Comparison of ENCODE assay signal across 28 cellular contexts in the genomic region with DNA sequence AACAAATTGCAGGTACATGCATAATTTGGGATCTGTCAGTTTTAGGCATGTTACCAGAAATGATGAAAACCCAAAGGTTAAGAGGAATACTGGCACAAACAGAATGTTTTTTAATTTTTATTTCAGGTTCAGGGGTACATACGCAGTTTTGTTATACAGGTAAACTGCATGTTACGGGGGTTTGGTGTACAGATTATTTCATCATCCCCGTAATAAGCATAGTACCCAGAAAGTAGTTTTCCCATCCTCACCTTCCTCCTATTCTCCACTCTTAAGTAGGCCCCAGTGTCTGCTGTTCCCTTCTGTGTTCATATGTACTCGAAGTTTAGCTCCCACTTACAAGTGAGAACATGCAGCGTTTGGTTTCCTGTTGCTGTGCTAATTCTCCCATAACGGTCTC. TPM values are rescaled to one million over a fixed set of nuclear protein-coding genes. Genes with fewer than 3 reads are reported as not detected.
"Had no signal": no experiment of that assay in that cellular context is flagged by ENCODE, and none has a peak within 500 bp of the region (broad histone marks: within the 10 kb centered on the region; RNA-seq: fewer than 3 reads in every experiment).

No MANE protein-coding gene starts in this region.

- H3K4me1 ChIP-seq: left lung, lower lobe of right lung, pancreas, prostate gland, sigmoid colon, spleen, upper lobe of left lung, vagina had no signal

- H3K9me3 ChIP-seq: left lung, lower lobe of right lung, pancreas, prostate gland, sigmoid colon, spleen, transverse colon, upper lobe of left lung, vagina had no signal

- H3K4me1 Mint-ChIP-seq: immature natural killer cell; naive thymus-derived CD8-positive, alpha-beta T cell; nephron; neural crest cell; stimulated activated memory B cell treated with anti-CD40 and anti-IgM and Interleukin-4, amounts not matched to agents 10 μg/mL and 1 μg/mL and 100 μg/mL, for 72 hours; stimulated activated naive CD8-positive, alpha-beta T cell treated with anti-CD3 and anti-CD28 coated beads, Interleukin-15, amount 100 ng/mL, for 72 hours had no signal

- H3K27me3 ChIP-seq: left lung, pancreas, sigmoid colon, spleen, transverse colon, upper lobe of left lung, vagina had no signal

- H3K4me3 Mint-ChIP-seq: immature natural killer cell; naive thymus-derived CD8-positive, alpha-beta T cell; nephron; neural crest cell; stimulated activated memory B cell treated with anti-CD40 and anti-IgM and Interleukin-4, amounts not matched to agents 10 μg/mL and 1 μg/mL and 100 μg/mL, for 72 hours; stimulated activated naive CD8-positive, alpha-beta T cell treated with anti-CD3 and anti-CD28 coated beads, Interleukin-15, amount 100 ng/mL, for 72 hours had no signal

- H3K27ac ChIP-seq: left lung, lower lobe of right lung, pancreas, prostate gland, sigmoid colon, spleen, transverse colon, upper lobe of left lung, vagina had no signal

- H3K9me3 Mint-ChIP-seq: immature natural killer cell; naive thymus-derived CD8-positive, alpha-beta T cell; nephron; neural crest cell; stimulated activated memory B cell treated with anti-CD40 and anti-IgM and Interleukin-4, amounts not matched to agents 10 μg/mL and 1 μg/mL and 100 μg/mL, for 72 hours; stimulated activated naive CD8-positive, alpha-beta T cell treated with anti-CD3 and anti-CD28 coated beads, Interleukin-15, amount 100 ng/mL, for 72 hours had no signal

- H3K27me3 Mint-ChIP-seq: naive thymus-derived CD8-positive, alpha-beta T cell; stimulated activated memory B cell treated with anti-CD40 and anti-IgM and Interleukin-4, amounts not matched to agents 10 μg/mL and 1 μg/mL and 100 μg/mL, for 72 hours; stimulated activated naive CD8-positive, alpha-beta T cell treated with anti-CD3 and anti-CD28 coated beads, Interleukin-15, amount 100 ng/mL, for 72 hours had no signal

- H3K27ac Mint-ChIP-seq: nephron; stimulated activated memory B cell treated with anti-CD40 and anti-IgM and Interleukin-4, amounts not matched to agents 10 μg/mL and 1 μg/mL and 100 μg/mL, for 72 hours; stimulated activated naive CD8-positive, alpha-beta T cell treated with anti-CD3 and anti-CD28 coated beads, Interleukin-15, amount 100 ng/mL, for 72 hours had no signal

- DNase-seq: hypothalamus; immature natural killer cell; kidney; left colon; left lung; lower lobe of right lung; mammary epithelial cell; naive thymus-derived CD8-positive, alpha-beta T cell; nucleus accumbens; pancreas; posterior cingulate gyrus; retina; right cardiac atrium; sigmoid colon; small intestine; spleen; stimulated activated CD4-positive, alpha-beta T cell treated with anti-CD3 and anti-CD28 coated beads, Interleukin-4, amount 100 ng/mL, for 24 hours; stimulated activated naive CD4-positive, alpha-beta T cell treated with Interleukin-2 at 50 U/mL for 16 hours; stimulated activated naive CD8-positive, alpha-beta T cell treated with anti-CD3 and anti-CD28 coated beads, Interleukin-15, amount 100 ng/mL, for 72 hours; substantia nigra; transverse colon; upper lobe of left lung had no signal

- H3K36me3 ChIP-seq: pancreas, prostate gland had no signal

- ATAC-seq: left colon; left lung; lower lobe of right lung; naive thymus-derived CD8-positive, alpha-beta T cell; pancreas; right cardiac atrium; stimulated activated memory B cell treated with anti-CD40 and anti-IgM and Interleukin-4, amounts not matched to agents 10 μg/mL and 1 μg/mL and 100 μg/mL, for 72 hours; stimulated activated naive CD8-positive, alpha-beta T cell treated with anti-CD3 and anti-CD28 coated beads, Interleukin-15, amount 100 ng/mL, for 72 hours had no signal

- H3K4me3 ChIP-seq: left lung, lower lobe of right lung, pancreas, prostate gland, sigmoid colon, spleen, transverse colon, upper lobe of left lung, vagina had no signal

RNA-seq across cellular contexts. Expression of gene SERPIND1, which starts 51.7 kb away (rescaled TPM):
- total RNA-seq: kidney; left colon; mammary epithelial cell; naive thymus-derived CD8-positive, alpha-beta T cell; neural crest cell; osteoblast; prostate gland; sigmoid colon; transverse colon; vagina had no signal
- polyA plus RNA-seq: mammary epithelial cell; naive thymus-derived CD8-positive, alpha-beta T cell had no signal
